Comparison of ENCODE assay signal across 20 cellular contexts in genomic region chr22:19336133-19337075, GRCh38. TPM values are rescaled to one million over a fixed set of nuclear protein-coding genes. Genes with fewer than 3 reads are reported as not detected.
A peak's percentile ranks its signal among the peaks of the same experiment; 100 is the strongest.
DNase-seq lines count a peak whose midpoint lies in the region; ATAC-seq, FAIRE-seq and TF ChIP-seq lines count a peak whose summit lies in the region.
"Had no signal": no experiment of that assay in that cellular context is flagged by ENCODE, and none has a peak within 500 bp of the region (broad histone marks: within the 10 kb centered on the region; RNA-seq: fewer than 3 reads in every experiment).

No MANE protein-coding gene starts in this region.

- H3K27ac Mint-ChIP-seq in neural progenitor cell, result no peak overlapping the region
- H3K27ac Mint-ChIP-seq: CD8-positive, alpha-beta T cell had no signal

- H3K27ac ChIP-seq in BLaER1 treated with 17β-estradiol and CSF1 and Interleukin-3, amounts not matched to agents 10 nM and 100 nM, result no peak overlapping the region
- H3K27ac ChIP-seq in HepG2 (ENCODE audit: extremely low read length, insufficient read depth, low read length) (peak overlapping the region; percentile 15), subcutaneous abdominal adipose tissue (ENCODE audit: low read depth, low read length) (no peak overlapping the region), neural progenitor cell (no peak overlapping the region)

- FAIRE-seq in bronchial epithelial cell (lab: Jason Lieb, UNC) (peak; percentile 47), HepG2 (lab: Jason Lieb, UNC) (peak; percentile 68), H54 (lab: Jason Lieb, UNC) (no peak)
- FAIRE-seq: GM12891 had no signal

- no peak overlapping the region for H3K4me2 ChIP-seq in BLaER1 treated with 17β-estradiol and CSF1 and Interleukin-3, amounts not matched to agents 10 nM and 100 nM
- peak overlapping the region; percentile 25 for H3K4me2 ChIP-seq in HepG2 (ENCODE audit: low read depth, low read length)
- no peak overlapping the region for H3K4me2 ChIP-seq in neural progenitor cell

- no TSS peak for BruUV-seq in HepG2 (replicated peaks; lab: Mats Ljungman, UMichigan)

- H3K36me3 Mint-ChIP-seq in neural progenitor cell, result peaks cover 80% of the 10 kb centered on the region

- WGBS in HepG2 (ENCODE audit: low lambda C conversion rate), result 64% methylated on average over 6 of the region's 7 CpGs

- no peaks in the 10 kb centered on the region for H3K4me1 ChIP-seq in BLaER1 treated with 17β-estradiol and CSF1 and Interleukin-3, amounts not matched to agents 10 nM and 100 nM
- H3K4me1 ChIP-seq in HepG2 (ENCODE audit: insufficient read depth, low read length) (peaks cover 17% of the 10 kb centered on the region), subcutaneous abdominal adipose tissue (ENCODE audit: control insufficient read depth in 5 of 5, insufficient read depth in 5 of 5, low read length in 5 of 5) (no peaks in the 10 kb centered on the region), neural progenitor cell (no peaks in the 10 kb centered on the region)
- H3K4me1 ChIP-seq: HAP-1 had no signal

- H3K9ac ChIP-seq in BLaER1 treated with 17β-estradiol and CSF1 and Interleukin-3, amounts not matched to agents 10 nM and 100 nM, result no peak overlapping the region
- H3K9ac ChIP-seq in HepG2 (ENCODE audit: insufficient read depth, low read depth, low read length) (no peak overlapping the region), subcutaneous abdominal adipose tissue (ENCODE audit: low read length in 5 of 5) (no peak overlapping the region), neural progenitor cell (no peak overlapping the region)

- H2AFZ ChIP-seq in HepG2 (ENCODE audit: low read length) (no peak overlapping the region), neural progenitor cell (replicated peaks) (no peak overlapping the region)

- CTCF ChIA-PET in HepG2 (lab: Yijun Ruan, JAX; ENCODE audit: low intra/inter-chr PET ratio, low total read pairs), result no interaction called here

- H3K4me3 Mint-ChIP-seq in neural progenitor cell, result no peak overlapping the region
- H3K4me3 Mint-ChIP-seq: CD8-positive, alpha-beta T cell had no signal

- H3K9me3 ChIP-seq in BLaER1 treated with 17β-estradiol and CSF1 and Interleukin-3, amounts not matched to agents 10 nM and 100 nM (replicated peaks in 1 of 11), result peaks cover 82 to 98% (median 89%) of the 10 kb centered on the region in 11 experiments
- H3K9me3 ChIP-seq in HepG2 (ENCODE audit: low read length) (peaks cover 5% of the 10 kb centered on the region; the same call in 1 of the 2 replicates), subcutaneous abdominal adipose tissue (ENCODE audit: control insufficient read depth in 5 of 5, low read length in 5 of 5) (peaks cover 5 to 26% (median 18%) of the 10 kb centered on the region in 5 donors), neural progenitor cell (ENCODE audit: low read depth) (no peaks in the 10 kb centered on the region)
- H3K9me3 ChIP-seq: HAP-1 had no signal

- TF ChIP-seq EP300 in HepG2 (IDR thresholded peaks at IDR 0.05; ENCODE audit: low read depth in 2 of 2, low read length in 2 of 2) (no peak), HepG2 (CRISPR knock-in tag; IDR thresholded peaks at IDR 0.05; ENCODE audit: borderline replicate concordance) (no peak)

- H3K79me2 ChIP-seq in HepG2 (ENCODE audit: insufficient read depth, low read length) (peaks cover 5% of the 10 kb centered on the region), neural progenitor cell (ENCODE audit: low read depth) (peaks cover 4% of the 10 kb centered on the region)

- H3K4me3 ChIP-seq in BLaER1 treated with 17β-estradiol and CSF1 and Interleukin-3, amounts not matched to agents 10 nM and 100 nM, result peak overlapping the region in 6 of 10 experiments; percentile 9 to 46 (median 12); a peak in 5 of 20 replicates
- H3K4me3 ChIP-seq in bronchial epithelial cell (ENCODE audit: low read depth, low read length) (no peak overlapping the region), HepG2 (replicated peaks in 1 of 3; ENCODE audit: insufficient read depth in 1 of 3, low read depth in 2 of 3, low read length in 3 of 3) (no peak overlapping the region), subcutaneous abdominal adipose tissue (ENCODE audit: low read depth in 1 of 5, low read length in 5 of 5) (peak overlapping the region in 3 of 5 donors; percentile 0 to 6 (median 1)), neural progenitor cell (no peak overlapping the region)
- H3K4me3 ChIP-seq: HAP-1 had no signal

- H3F3A ChIP-seq in neural progenitor cell (ENCODE audit: low read depth), result no peaks in the 10 kb centered on the region

- H3K4me1 Mint-ChIP-seq in neural progenitor cell, result no peaks in the 10 kb centered on the region

- TF ChIP-seq RAD21 in HepG2 (CRISPR knock-in tag; IDR thresholded peaks at IDR 0.05), result no peak

- TF ChIP-seq CTCF in bronchial epithelial cell (IDR thresholded peaks at IDR 0.05; ENCODE audit: insufficient read depth, low read length, severe bottlenecking), result no peak
- peak; percentile 25 for TF ChIP-seq CTCF in HepG2 (CRISPR knock-in tag; IDR thresholded peaks at IDR 0.05)
- TF ChIP-seq CTCF in neural progenitor cell (IDR thresholded peaks at IDR 0.05), result no peak

- H3K27me3 ChIP-seq in BLaER1 treated with 17β-estradiol and CSF1 and Interleukin-3, amounts not matched to agents 10 nM and 100 nM, result no peaks in the 10 kb centered on the region
- H3K27me3 ChIP-seq in bronchial epithelial cell (ENCODE audit: control insufficient read depth, insufficient read depth, low read length) (no peaks in the 10 kb centered on the region), HepG2 (ENCODE audit: control insufficient read depth in 1 of 2, insufficient read depth in 2 of 2, low read length in 2 of 2) (no peaks in the 10 kb centered on the region), subcutaneous abdominal adipose tissue (ENCODE audit: control insufficient read depth in 5 of 5, insufficient read depth in 4 of 5, low read length in 5 of 5) (no peaks in the 10 kb centered on the region), neural progenitor cell (no peaks in the 10 kb centered on the region)

- no peaks in the 10 kb centered on the region for H4K20me1 ChIP-seq in BLaER1 treated with 17β-estradiol and CSF1 and Interleukin-3, amounts not matched to agents 10 nM and 100 nM
- H4K20me1 ChIP-seq in HepG2 (ENCODE audit: insufficient read depth, low read length), result no peaks in the 10 kb centered on the region
- no peaks in the 10 kb centered on the region for H4K20me1 ChIP-seq in neural progenitor cell (ENCODE audit: low read depth)

- H3K9me3 Mint-ChIP-seq in neural progenitor cell, result peaks cover 80% of the 10 kb centered on the region

- ATAC-seq in HepG2, result peak; percentile 83
- ATAC-seq: CD8-positive, alpha-beta T cell; SK-N-SH treated with all-trans-retinoic acid at 6 μM for 48 hours had no signal

- in situ Hi-C loops in HepG2 (cut with HindIII; ENCODE audit: extremely low pct_ligation_motif_present, low pct_unique_long_range_greater_than_20kb), result no loop called here

- no peak for DNase-seq in bronchial epithelial cell (ENCODE audit: low read depth)
- DNase-seq in HepG2 (ENCODE audit: low spot score), result peak; percentile 77
- no peak for DNase-seq in H54 (ENCODE audit: insufficient read length, low spot score)
- DNase-seq in hypothalamus (lab: John Stamatoyannopoulos, UW), result no peak
- DNase-seq in neural progenitor cell (ENCODE audit: low spot score), result no peak
- DNase-seq: Calu3; CD8-positive, alpha-beta T cell; KBM-7; NCI-H1105; NCI-H187; NCI-H226; NCI-H524; NCI-H82; OCI-M1; SHP77 had no signal

- H3K36me3 ChIP-seq in BLaER1 treated with 17β-estradiol and CSF1 and Interleukin-3, amounts not matched to agents 10 nM and 100 nM, result peaks cover 99 to 100% (median 100%) of the 10 kb centered on the region in 11 experiments
- H3K36me3 ChIP-seq in bronchial epithelial cell (ENCODE audit: control insufficient read depth, insufficient read depth, low read length), result peaks cover 5% of the 10 kb centered on the region
- peaks cover 8 to 64% of the 10 kb centered on the region in 2 experiments; a peak in 4 of 5 replicates for H3K36me3 ChIP-seq in HepG2 (replicated peaks in 1 of 2; ENCODE audit: control insufficient read depth in 1 of 2, insufficient read depth in 2 of 2, low read length in 2 of 2)
- peaks cover 28 to 53% (median 34%) of the 10 kb centered on the region in 5 donors for H3K36me3 ChIP-seq in subcutaneous abdominal adipose tissue (ENCODE audit: control insufficient read depth in 5 of 5, insufficient read depth in 5 of 5, low read length in 5 of 5)
- peaks cover 5% of the 10 kb centered on the region for H3K36me3 ChIP-seq in neural progenitor cell

- POLR2A ChIA-PET in HepG2 (lab: Yijun Ruan, JAX), result interaction anchor here (1.0 kb wide), 1 partner anchor 45 kb away, joined by 6 read pairs; the partner anchor contains the start of gene CLTCL1

- no peak for TF ChIP-seq POLR2A in HepG2 (IDR thresholded peaks at IDR 0.05; ENCODE audit: insufficient read depth in 1 of 2, low read depth in 2 of 2, low read length in 2 of 2)
- no peak for TF ChIP-seq POLR2A in H54 (IDR thresholded peaks at IDR 0.05; ENCODE audit: low read depth, low read length)

- intact Hi-C loops in HepG2 (cut with micrococcal nuclease; ENCODE audit: unreplicated experiment), result no loop called here

- H3K27me3 Mint-ChIP-seq in neural progenitor cell (ENCODE audit: insufficient read depth, low read depth), result peaks cover 2% of the 10 kb centered on the region

RNA-seq across cellular contexts. Expression of gene CLTCL1, which starts 44.9 kb away (rescaled TPM):
- total RNA-seq in bronchial epithelial cell (13.7 and 20.2 TPM in 2 replicates), HepG2 (2016; rRNA removed; fragmentation: Illumina TruSeq; extraction: Trizol) (7.1 and 8.1 TPM in 2 replicates), neural progenitor cell (ENCODE audit: low replicate concordance) (7.9 and 13.7 TPM in 2 replicates)
- 3.7 and 4.0 TPM in 2 replicates for total RNA-seq in HepG2 (2016; cell fraction: cytosol; rRNA removed; fragmentation: Illumina TruSeq; extraction: Trizol; ENCODE audit: low read depth)
- total RNA-seq in HepG2 (2016; cell fraction: insoluble cytoplasmic fraction; rRNA removed; fragmentation: Illumina TruSeq; extraction: Trizol), result 6.0 and 8.1 TPM in 2 replicates
- total RNA-seq in HepG2 (2016; cell fraction: membrane; rRNA removed; fragmentation: Illumina TruSeq; extraction: Trizol), result 3.6 and 3.8 TPM in 2 replicates
- 11.6 and 12.0 TPM in 2 replicates for total RNA-seq in HepG2 (2016; cell fraction: nucleus; rRNA removed; fragmentation: Illumina TruSeq; extraction: Trizol)
- polyA plus RNA-seq in HepG2 (2011; rRNA removed), result 10.9 and 13.5 TPM in 2 replicates
- 7.2 and 8.1 TPM in 2 replicates for polyA plus RNA-seq in HepG2 (2011; cell fraction: cytosol; rRNA removed)
- 25.5 and 30.8 TPM in 2 replicates for polyA plus RNA-seq in HepG2 (2011; cell fraction: nucleus; rRNA removed)
- 3.0 and 5.3 TPM in 2 replicates for polyA plus RNA-seq in HepG2 (2012)
- polyA plus RNA-seq in HepG2 (2016; cell fraction: cytosol; fragmentation: Illumina TruSeq; extraction: Trizol; ENCODE audit: low read depth), result 0.87 and 1.2 TPM in 2 replicates
- polyA plus RNA-seq in HepG2 (2016; cell fraction: insoluble cytoplasmic fraction; fragmentation: Illumina TruSeq; extraction: Trizol; ENCODE audit: low read depth), result 4.8 and 5.4 TPM in 2 replicates
- polyA plus RNA-seq in HepG2 (2016; cell fraction: membrane; fragmentation: Illumina TruSeq; extraction: Trizol; ENCODE audit: low read depth), result 1.8 and 2.4 TPM in 2 replicates
- 19.5 and 23.8 TPM in 2 replicates for polyA plus RNA-seq in HepG2 (2016; cell fraction: nucleus; fragmentation: Illumina TruSeq; extraction: Trizol; ENCODE audit: insufficient read depth, low read depth)
- 19.6 and 28.2 TPM in 2 replicates for polyA minus RNA-seq in HepG2 (2011; rRNA and poly(A)+ RNA removed; ENCODE audit: low replicate concordance)
- polyA minus RNA-seq in HepG2 (2011; cell fraction: cytosol; rRNA and poly(A)+ RNA removed), result 4.6 and 8.8 TPM in 2 replicates
- polyA minus RNA-seq in HepG2 (2011; cell fraction: nucleus; rRNA and poly(A)+ RNA removed), result 14.7 and 18.9 TPM in 2 replicates

Comparison
In these comparisons a context has a peak if more than half of its experiments do, and no peak if none do; other contexts are left out.
1. H3K4me3 ChIP-seq: peak in BLaER1 treated with 17β-estradiol and CSF1 and Interleukin-3, amounts not matched to agents 10 nM and 100 nM (6 of 10) and subcutaneous abdominal adipose tissue (3 of 5); none in bronchial epithelial cell (single experiment), HepG2 (0 of 3) and neural progenitor cell (single experiment).